5 cellular contexts compared by ENCODE assay signal in the genomic region with DNA sequence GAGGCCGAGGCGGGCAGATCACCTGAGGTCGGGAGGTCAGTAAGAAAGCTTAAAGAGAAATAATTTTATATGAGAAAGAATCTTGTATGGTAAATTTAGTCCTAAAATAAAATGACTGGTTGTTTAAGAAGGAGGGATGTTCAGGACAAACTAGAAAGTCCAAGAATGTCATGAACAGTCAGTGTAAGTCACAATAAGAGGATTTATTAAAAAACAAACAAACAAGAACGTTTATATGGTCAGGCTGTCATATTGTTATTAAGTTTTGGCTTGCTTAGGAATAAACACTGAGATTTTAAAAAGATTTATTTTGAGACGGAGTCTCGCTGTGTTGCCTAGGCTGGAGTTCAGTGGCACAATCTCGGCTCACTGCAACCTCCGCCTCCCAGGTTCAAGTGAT.
DNase-seq lines count a peak whose midpoint lies in the region; FAIRE-seq and TF ChIP-seq lines count a peak whose summit lies in the region.
"Not testable (repeated sequence)": the region's sequence is repeated elsewhere in the genome, so short reads cannot be mapped to it uniquely, and the experiment has no call there.

No MANE protein-coding gene starts in this region.

- not testable (repeated sequence) for H3K4ac ChIP-seq in mesendoderm (ENCODE audit: low read depth, low read length)

- TF ChIP-seq CTCF in HEK293 (tag by site-specific recombination; IDR thresholded peaks at IDR 0.05); OCI-LY7 (conservative IDR thresholded peaks at IDR 0.05; ENCODE audit: low read length); endodermal cell (conservative IDR thresholded peaks at IDR 0.05): not testable (repeated sequence)

- POLR2A ChIA-PET in HEK293 (lab: Yijun Ruan, JAX); OCI-LY7 (lab: Charles Lee): not testable (repeated sequence)

- WGBS in endodermal cell (ENCODE audit: insufficient coverage in 1 of 2, insufficient read length in 1 of 2), 2 experiments: 77 to 81% methylated on average over 8 of the region's 8 CpGs
- WGBS in mesendoderm (ENCODE audit: extremely low coverage, insufficient coverage, low lambda C conversion rate): no CpG with 5 or more reads among the region's 8 CpGs

- H3K4me1 ChIP-seq in HEK293 (ENCODE audit: control insufficient read depth, insufficient read depth, low read length); OCI-LY7 (ENCODE audit: insufficient read depth, low read length, poor library complexity, severe bottlenecking); endodermal cell (ENCODE audit: control insufficient read depth, insufficient read depth, low read length); mesendoderm (ENCODE audit: control insufficient read depth, low read depth, low read length): not testable (repeated sequence)

- H3K4me3 Mint-ChIP-seq in endodermal cell: not testable (repeated sequence)

- not testable (repeated sequence) for H2BK120ac ChIP-seq in mesendoderm (ENCODE audit: low read depth, low read length)

- H2AK5ac ChIP-seq in mesendoderm (ENCODE audit: low read length): not testable (repeated sequence)

- not testable (repeated sequence) for H3K27me3 ChIP-seq in endodermal cell (ENCODE audit: control insufficient read depth, insufficient read depth, low read length, poor library complexity, severe bottlenecking); mesendoderm (ENCODE audit: insufficient read depth, low read length, poor library complexity)

- not testable (repeated sequence) for H3K27ac Mint-ChIP-seq in endodermal cell

- H3K9ac ChIP-seq in endodermal cell (ENCODE audit: extremely low read depth, low read length, poor library complexity, severe bottlenecking); mesendoderm (ENCODE audit: low read length): not testable (repeated sequence)

- not testable (repeated sequence) for H3K27ac ChIP-seq in HEK293 (ENCODE audit: extremely low read depth, low read depth, low read length); OCI-LY7 (ENCODE audit: low read depth, low read length, poor library complexity, severe bottlenecking); endodermal cell (ENCODE audit: low read depth, low read length); mesendoderm (ENCODE audit: low read depth, low read length)

- H3K36me3 Mint-ChIP-seq in endodermal cell (ENCODE audit: low read depth): peaks cover 60% of the 10 kb centered on the region

- H3K4me2 ChIP-seq in OCI-LY7 (ENCODE audit: low read length); mesendoderm (ENCODE audit: low read length): not testable (repeated sequence)

- H3K56ac ChIP-seq in mesendoderm (ENCODE audit: low read length): not testable (repeated sequence)

- peaks cover 63% of the 10 kb centered on the region for H3K9me3 Mint-ChIP-seq in endodermal cell

- CTCF ChIA-PET in HEK293 (lab: Yijun Ruan, JAX); OCI-LY7 (lab: Charles Lee; ENCODE audit: unreplicated experiment): not testable (repeated sequence)

- not testable (repeated sequence) for H3K36me3 ChIP-seq in HEK293 (ENCODE audit: control insufficient read depth in 2 of 2, insufficient read depth in 1 of 2, low read length in 2 of 2); OCI-LY7 (ENCODE audit: insufficient read depth, low read length); endodermal cell (ENCODE audit: control insufficient read depth, insufficient read depth, low read length); mesendoderm (ENCODE audit: control insufficient read depth, insufficient read depth, low read length)

- H4K5ac ChIP-seq in mesendoderm (ENCODE audit: low read length): not testable (repeated sequence)

- not testable (repeated sequence) for H3K79me1 ChIP-seq in mesendoderm (ENCODE audit: low read length)

- not testable (repeated sequence) for H3K4me1 Mint-ChIP-seq in endodermal cell

- not testable (repeated sequence) for H3K4me3 ChIP-seq in HEK293 (ENCODE audit: low read depth, low read length); OCI-LY7 (ENCODE audit: low read depth, low read length, poor library complexity, severe bottlenecking); mesendoderm (ENCODE audit: low read length)
- H3K4me3 ChIP-seq in endodermal cell (ENCODE audit: low read length): peak overlapping the region; percentile 51

- H3K23ac ChIP-seq in mesendoderm (ENCODE audit: low read length): not testable (repeated sequence)

- not testable (repeated sequence) for H3K9me2 ChIP-seq in OCI-LY7 (ENCODE audit: insufficient read depth, low read length)

- H4K20me1 ChIP-seq in OCI-LY7 (ENCODE audit: insufficient read depth, low read length): not testable (repeated sequence)

- not testable (repeated sequence) for H2BK15ac ChIP-seq in mesendoderm (replicated peaks; ENCODE audit: low read depth)

- intact Hi-C loops in OCI-LY7 (cut with micrococcal nuclease; ENCODE audit: unreplicated experiment): not testable (repeated sequence)

- not testable (repeated sequence) for H2BK5ac ChIP-seq in mesendoderm (ENCODE audit: low read length)

- not testable (repeated sequence) for H4K8ac ChIP-seq in mesendoderm (ENCODE audit: low read depth, low read length)

- H3K9me3 ChIP-seq in HEK293 (ENCODE audit: control insufficient read depth, insufficient read depth, low read depth, low read length): not testable (repeated sequence)
- H3K9me3 ChIP-seq in OCI-LY7 (ENCODE audit: low read length) (peaks cover 22% of the 10 kb centered on the region), endodermal cell (ENCODE audit: control insufficient read depth, low read length) (peaks cover 75% of the 10 kb centered on the region)

- H3K79me2 ChIP-seq in OCI-LY7 (ENCODE audit: insufficient read depth, low read depth, low read length); mesendoderm (ENCODE audit: control insufficient read depth, insufficient read depth, low read length): not testable (repeated sequence)

- BruUV-seq in OCI-LY7 (replicated peaks; lab: Mats Ljungman, UMichigan): not testable (repeated sequence)

- H3K18ac ChIP-seq in mesendoderm (ENCODE audit: low read length): not testable (repeated sequence)

- not testable (repeated sequence) for H2AFZ ChIP-seq in OCI-LY7 (ENCODE audit: low read length)

- FAIRE-seq in G401.6 (lab: Jason Lieb, UNC): peak; percentile 15

- H3K27me3 Mint-ChIP-seq in endodermal cell (ENCODE audit: insufficient read depth): not testable (repeated sequence)

- DNase-seq in OCI-LY7 (ENCODE audit: low spot score) (peak; percentile 13), mesendoderm (peak; percentile 62)
- not testable (repeated sequence) for DNase-seq in endodermal cell

TF ChIP-seq in HEK293, 187 proteins besides CTCF, POLR2A, EP300 and RAD21:
- 0 out of 2 replicates have a peak, but pooled peaks have one; percentile 31 for TF ChIP-seq TRIM28 (IDR thresholded peaks at IDR 0.05; ENCODE audit: borderline replicate concordance, low read length)
- peak; percentile 95 for TF ChIP-seq SETDB1 (IDR thresholded peaks at IDR 0.05; ENCODE audit: insufficient read length, low read length)
